1 cellular context compared by ENCODE assay signal in the genomic region with DNA sequence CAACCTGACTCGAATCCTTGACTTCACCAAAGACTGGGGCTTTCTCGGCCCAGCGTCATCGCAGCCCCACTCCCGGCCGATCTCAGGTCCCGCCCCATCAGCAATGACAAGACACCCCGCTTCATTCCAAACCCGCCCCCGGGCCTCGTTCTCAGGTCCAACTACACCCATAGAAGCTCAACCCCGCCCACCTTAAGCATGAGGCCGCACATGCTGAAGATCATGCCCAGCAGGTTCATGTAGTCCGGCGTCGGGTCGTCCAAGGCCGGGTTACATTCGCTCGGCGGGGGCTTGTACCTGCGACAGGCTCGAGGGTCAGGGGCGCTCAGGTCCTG.
TF ChIP-seq lines count a peak whose summit lies in the region.

No MANE protein-coding gene starts in this region.

TF ChIP-seq in liver, 16 proteins besides CTCF, POLR2A, EP300 and RAD21 (continued from another document):
- TF ChIP-seq, protein P1, sequence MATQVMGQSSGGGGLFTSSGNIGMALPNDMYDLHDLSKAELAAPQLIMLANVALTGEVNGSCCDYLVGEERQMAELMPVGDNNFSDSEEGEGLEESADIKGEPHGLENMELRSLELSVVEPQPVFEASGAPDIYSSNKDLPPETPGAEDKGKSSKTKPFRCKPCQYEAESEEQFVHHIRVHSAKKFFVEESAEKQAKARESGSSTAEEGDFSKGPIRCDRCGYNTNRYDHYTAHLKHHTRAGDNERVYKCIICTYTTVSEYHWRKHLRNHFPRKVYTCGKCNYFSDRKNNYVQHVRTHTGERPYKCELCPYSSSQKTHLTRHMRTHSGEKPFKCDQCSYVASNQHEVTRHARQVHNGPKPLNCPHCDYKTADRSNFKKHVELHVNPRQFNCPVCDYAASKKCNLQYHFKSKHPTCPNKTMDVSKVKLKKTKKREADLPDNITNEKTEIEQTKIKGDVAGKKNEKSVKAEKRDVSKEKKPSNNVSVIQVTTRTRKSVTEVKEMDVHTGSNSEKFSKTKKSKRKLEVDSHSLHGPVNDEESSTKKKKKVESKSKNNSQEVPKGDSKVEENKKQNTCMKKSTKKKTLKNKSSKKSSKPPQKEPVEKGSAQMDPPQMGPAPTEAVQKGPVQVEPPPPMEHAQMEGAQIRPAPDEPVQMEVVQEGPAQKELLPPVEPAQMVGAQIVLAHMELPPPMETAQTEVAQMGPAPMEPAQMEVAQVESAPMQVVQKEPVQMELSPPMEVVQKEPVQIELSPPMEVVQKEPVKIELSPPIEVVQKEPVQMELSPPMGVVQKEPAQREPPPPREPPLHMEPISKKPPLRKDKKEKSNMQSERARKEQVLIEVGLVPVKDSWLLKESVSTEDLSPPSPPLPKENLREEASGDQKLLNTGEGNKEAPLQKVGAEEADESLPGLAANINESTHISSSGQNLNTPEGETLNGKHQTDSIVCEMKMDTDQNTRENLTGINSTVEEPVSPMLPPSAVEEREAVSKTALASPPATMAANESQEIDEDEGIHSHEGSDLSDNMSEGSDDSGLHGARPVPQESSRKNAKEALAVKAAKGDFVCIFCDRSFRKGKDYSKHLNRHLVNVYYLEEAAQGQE (IDR thresholded peaks at IDR 0.05) = no peak
- no peak for TF ChIP-seq YY1 (IDR thresholded peaks at IDR 0.05)
